Comparison of ENCODE assay signal across 8 cellular contexts in the genomic region with DNA sequence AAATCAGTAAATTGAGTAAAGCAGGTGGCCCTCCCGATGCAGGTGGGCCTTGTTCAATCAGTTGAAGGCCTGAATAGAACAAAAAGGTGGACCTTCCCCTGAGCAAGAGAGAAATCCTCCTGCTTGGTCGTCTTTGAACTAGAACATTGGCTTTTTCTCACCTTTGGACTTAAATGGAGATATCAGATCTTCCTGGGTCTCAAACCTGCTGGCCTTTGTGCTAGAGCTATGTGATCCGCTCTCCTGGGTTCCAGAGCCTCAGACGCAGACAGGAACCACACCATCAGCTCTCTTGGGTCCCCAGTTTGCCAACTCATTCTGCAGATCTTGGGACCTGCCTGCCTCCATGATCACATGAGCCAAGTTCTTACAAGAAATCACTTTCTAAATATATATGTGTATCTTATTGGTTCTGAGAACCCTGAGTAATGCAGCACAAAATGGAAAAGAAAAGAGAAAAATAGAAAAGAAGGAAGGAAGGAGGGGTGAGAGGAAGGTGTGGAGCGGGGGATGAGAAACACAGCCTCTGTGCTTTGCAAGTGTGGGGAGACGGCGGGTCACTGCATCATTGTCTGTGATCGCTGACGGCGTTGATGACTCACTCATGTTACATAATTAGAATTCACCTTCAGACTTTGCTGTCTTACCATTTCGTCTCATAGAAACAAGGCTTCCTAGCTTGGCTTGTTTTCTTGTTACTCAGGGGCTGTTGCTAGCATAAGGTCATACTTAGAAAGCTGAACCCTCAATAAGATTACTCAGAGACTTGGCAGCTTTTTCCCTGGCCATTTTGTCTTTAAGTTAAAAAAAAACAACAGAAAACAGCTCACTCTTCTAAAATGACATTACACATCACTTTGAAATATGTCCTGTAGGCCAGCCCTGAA.
DNase-seq lines count a peak whose midpoint lies in the region; ATAC-seq, FAIRE-seq and TF ChIP-seq lines count a peak whose summit lies in the region.

No MANE protein-coding gene starts in this region.

- peaks cover 23% of the 10 kb centered on the region for H3K4me1 Mint-ChIP-seq in nephron progenitor cell
- peaks cover 40% of the 10 kb centered on the region for H3K4me1 Mint-ChIP-seq in stimulated activated memory B cell treated with anti-CD40 and anti-IgM and Interleukin-4, amounts not matched to agents 10 μg/mL and 1 μg/mL and 100 μg/mL, for 72 hours

- no peaks in the 10 kb centered on the region for H4K20me1 ChIP-seq in endothelial cell of umbilical vein (replicated peaks; ENCODE audit: control insufficient read depth, extremely low read depth, insufficient read depth, low read length)

- TSS peak; percentile 75 for BruUV-seq in endothelial cell of umbilical vein (replicated peaks; lab: Mats Ljungman, UMichigan)

- POLR2A ChIA-PET in endothelial cell of umbilical vein (lab: Charles Lee) = interaction anchor here (0.6 to 1.1 kb wide), 5 partner anchors 16 to 185 kb away, joined by 3 to 9 read pairs (median 5); partner anchors contain the start of gene NEDD9

- FAIRE-seq in endothelial cell of umbilical vein (lab: Jason Lieb, UNC) = peak; percentile 96

- H3K36me3 ChIP-seq in ACC112 (ENCODE audit: insufficient read depth, low read length) (no peaks in the 10 kb centered on the region), HUES48 (ENCODE audit: control insufficient read depth, insufficient read depth, low read length) (no peaks in the 10 kb centered on the region), endothelial cell of umbilical vein (ENCODE audit: control insufficient read depth in 2 of 2, extremely low read depth in 1 of 2, insufficient read depth in 2 of 2, low read length in 2 of 2) (no peaks in the 10 kb centered on the region)

- H3K9ac ChIP-seq in HUES48 (ENCODE audit: low read depth, low read length) (no peak overlapping the region), endothelial cell of umbilical vein (replicated peaks; ENCODE audit: extremely low read depth, insufficient read depth, low read length) (peak overlapping the region; percentile 91)

- peaks cover 5% of the 10 kb centered on the region for H3K27me3 Mint-ChIP-seq in nephron progenitor cell (ENCODE audit: low read depth, poor library complexity)
- no peaks in the 10 kb centered on the region for H3K27me3 Mint-ChIP-seq in stimulated activated memory B cell treated with anti-CD40 and anti-IgM and Interleukin-4, amounts not matched to agents 10 μg/mL and 1 μg/mL and 100 μg/mL, for 72 hours

- CTCF ChIA-PET in endothelial cell of umbilical vein (lab: Charles Lee) = interaction anchor here (0.6 to 1.6 kb wide), 12 partner anchors 27 to 178 kb away, joined by 3 to 12 read pairs (median 3); partner anchors contain the start of gene NEDD9

- dilution Hi-C loops in endothelial cell of umbilical vein (cut with MboI; ENCODE audit: extremely low pct_ligation_motif_present, low sequenced_read_pairs) = no loop called here

- H3K4me2 ChIP-seq in endothelial cell of umbilical vein (ENCODE audit: insufficient read depth, low read length) = peak overlapping the region; percentile 13

- H3K27me3 ChIP-seq in ACC112 (ENCODE audit: insufficient read depth, low read length) (no peaks in the 10 kb centered on the region), HUES48 (ENCODE audit: control insufficient read depth, insufficient read depth, low read length) (no peaks in the 10 kb centered on the region), endothelial cell of umbilical vein (ENCODE audit: control insufficient read depth in 2 of 2, insufficient read depth in 2 of 2, low read length in 2 of 2) (no peaks in the 10 kb centered on the region)

- TF ChIP-seq POLR2A in endothelial cell of umbilical vein (IDR thresholded peaks at IDR 0.05; ENCODE audit: low read depth, low read length) = no peak

- H3K79me2 ChIP-seq in ACC112 (ENCODE audit: control insufficient read depth, insufficient read depth, low read length, unreplicated experiment) = no peaks in the 10 kb centered on the region
- no peaks in the 10 kb centered on the region for H3K79me2 ChIP-seq in endothelial cell of umbilical vein (ENCODE audit: control insufficient read depth, insufficient read depth, low read length)

- no peaks in the 10 kb centered on the region for H3K9me3 ChIP-seq in HUES48 (ENCODE audit: control insufficient read depth, insufficient read depth, low read length)
- H3K9me3 ChIP-seq in endothelial cell of umbilical vein (replicated peaks; ENCODE audit: control insufficient read depth, insufficient read depth, low read length) = no peaks in the 10 kb centered on the region

- H3K4me3 ChIP-seq in ACC112 (ENCODE audit: low read depth, low read length) = no peak overlapping the region
- no peak overlapping the region for H3K4me3 ChIP-seq in HUES48 (ENCODE audit: low read depth, low read length)
- no peak overlapping the region for H3K4me3 ChIP-seq in endothelial cell of umbilical vein (replicated peaks in 1 of 3; ENCODE audit: insufficient read depth in 1 of 3, low read depth in 1 of 3, low read length in 3 of 3)

- no peaks in the 10 kb centered on the region for H3K36me3 Mint-ChIP-seq in nephron progenitor cell (ENCODE audit: low read depth)
- H3K36me3 Mint-ChIP-seq in stimulated activated memory B cell treated with anti-CD40 and anti-IgM and Interleukin-4, amounts not matched to agents 10 μg/mL and 1 μg/mL and 100 μg/mL, for 72 hours = peaks cover 44% of the 10 kb centered on the region

- no peak overlapping the region for H3K4me3 Mint-ChIP-seq in nephron progenitor cell
- H3K4me3 Mint-ChIP-seq in stimulated activated memory B cell treated with anti-CD40 and anti-IgM and Interleukin-4, amounts not matched to agents 10 μg/mL and 1 μg/mL and 100 μg/mL, for 72 hours = no peak overlapping the region

- intact Hi-C loops in endothelial cell of umbilical vein (cut with micrococcal nuclease) = loop anchor here (1.0 to 2.0 kb wide), 22 partner anchors 36 to 972 kb away; partner anchors contain the start of genes EDN1, NEDD9 and SMIM13

- peak overlapping the region; percentile 2 for H3K27ac Mint-ChIP-seq in nephron progenitor cell
- peak overlapping the region; percentile 44 for H3K27ac Mint-ChIP-seq in stimulated activated memory B cell treated with anti-CD40 and anti-IgM and Interleukin-4, amounts not matched to agents 10 μg/mL and 1 μg/mL and 100 μg/mL, for 72 hours

- peak overlapping the region; percentile 90 for H3K27ac ChIP-seq in ACC112 (ENCODE audit: low read depth, low read length)
- H3K27ac ChIP-seq in HUES48 (ENCODE audit: low read depth, low read length) = peak overlapping the region; percentile 65
- peak overlapping the region; percentile 100 for H3K27ac ChIP-seq in endothelial cell of umbilical vein (ENCODE audit: insufficient read depth, low read depth, low read length)

- no peaks in the 10 kb centered on the region for H3K9me1 ChIP-seq in endothelial cell of umbilical vein (replicated peaks; ENCODE audit: control insufficient read depth, extremely low read depth, insufficient read depth, low read length)

- TF ChIP-seq CTCF in endothelial cell of umbilical vein (IDR thresholded peaks at IDR 0.05; ENCODE audit: extremely low read depth in 1 of 2, insufficient read depth in 1 of 2, low read depth in 1 of 2, low read length in 2 of 2) (no peak), nephron progenitor cell (IDR thresholded peaks at IDR 0.05) (no peak)

- H3K4me1 ChIP-seq in ACC112 (ENCODE audit: control insufficient read depth, insufficient read depth, low read length, unreplicated experiment) (peaks cover 39% of the 10 kb centered on the region), HUES48 (ENCODE audit: control insufficient read depth, insufficient read depth, low read length) (no peaks in the 10 kb centered on the region), endothelial cell of umbilical vein (ENCODE audit: control insufficient read depth, extremely low read depth, insufficient read depth, low read length) (peaks cover 37% of the 10 kb centered on the region)

- H2AFZ ChIP-seq in ACC112 (ENCODE audit: low read length, unreplicated experiment) (no peak overlapping the region), endothelial cell of umbilical vein (ENCODE audit: low read depth, low read length) (no peak overlapping the region)

- ATAC-seq in GM19395 (IDR thresholded peaks at IDR 0.05; ENCODE audit: unreplicated experiment) = peak; percentile 74
- ATAC-seq in stimulated activated memory B cell treated with anti-CD40 and anti-IgM and Interleukin-4, amounts not matched to agents 10 μg/mL and 1 μg/mL and 100 μg/mL, for 72 hours = peak; percentile 75

- H3K9me3 Mint-ChIP-seq in nephron progenitor cell = no peaks in the 10 kb centered on the region
- peaks cover 4% of the 10 kb centered on the region for H3K9me3 Mint-ChIP-seq in stimulated activated memory B cell treated with anti-CD40 and anti-IgM and Interleukin-4, amounts not matched to agents 10 μg/mL and 1 μg/mL and 100 μg/mL, for 72 hours

- DNase-seq in activated CD4-positive, alpha-beta T cell treated with anti-CD3 and anti-CD28 coated beads, Interleukin-2, amount 50 U/mL, for 48 hours = peak; percentile 67 to 75
- DNase-seq in endothelial cell of umbilical vein (ENCODE audit: low read depth, low spot score) (peak; percentile 99), nephron progenitor cell (no peak), NCI-H1694 (lab: John Stamatoyannopoulos, UW) (no peak)

TF ChIP-seq in endothelial cell of umbilical vein, 7 proteins besides CTCF, POLR2A, EP300 and RAD21:
- TF ChIP-seq POLR2AphosphoS5 (IDR thresholded peaks at IDR 0.05; ENCODE audit: insufficient read depth, low read depth, low read length) = peak; percentile 76
- TF ChIP-seq GATA2 (IDR thresholded peaks at IDR 0.05; ENCODE audit: insufficient read depth, insufficient read length, low read depth, low read length) = peak; percentile 68
- peak; percentile 99 for TF ChIP-seq FOS (IDR thresholded peaks at IDR 0.05; ENCODE audit: borderline replicate concordance, insufficient read depth, low read length)
- no peak for TF ChIP-seq MAX (IDR thresholded peaks at IDR 0.05; ENCODE audit: insufficient read depth, insufficient read length)
- TF ChIP-seq MYC (IDR thresholded peaks at IDR 0.05; ENCODE audit: low read depth, low read length) = peak; percentile 40
- peak; percentile 100 for TF ChIP-seq JUN (IDR thresholded peaks at IDR 0.05; ENCODE audit: borderline replicate concordance, insufficient read depth, insufficient read length, low read depth)
TF ChIP-seq in endothelial cell of umbilical vein: peak in this region for 5.

Comparison
In these comparisons a context has a peak if more than half of its experiments do, and no peak if none do; other contexts are left out.
1. DNase-seq: peak in activated CD4-positive, alpha-beta T cell treated with anti-CD3 and anti-CD28 coated beads, Interleukin-2, amount 50 U/mL, for 48 hours (2 of 2) and endothelial cell of umbilical vein (single experiment); none in nephron progenitor cell (single experiment) and NCI-H1694 (single experiment).
2. Peak in every context shown above with its lines, with median percentiles within 50 percentile points of each other: H3K27ac ChIP-seq.